In genomic region chr10:120600871-120601644, GRCh38 we compare ENCODE assay signal across 10 cellular contexts.
DNase-seq lines count a peak whose midpoint lies in the region; FAIRE-seq and TF ChIP-seq lines count a peak whose summit lies in the region.
"Had no signal": no experiment of that assay in that cellular context is flagged by ENCODE, and none has a peak within 500 bp of the region (broad histone marks: within the 10 kb centered on the region; RNA-seq: fewer than 3 reads in every experiment).

No MANE protein-coding gene starts in this region.

- H3K9me3 Mint-ChIP-seq in MCF 10A (ENCODE audit: unreplicated experiment) = no peaks in the 10 kb centered on the region

- no TSS peak for BruUV-seq in MCF 10A (replicated peaks; lab: Mats Ljungman, UMichigan)

- no peaks in the 10 kb centered on the region for H3K27me3 Mint-ChIP-seq in MCF 10A (ENCODE audit: insufficient read depth, unreplicated experiment)

- intact Hi-C loops in MCF 10A (cut with micrococcal nuclease) = no loop called here
- intact Hi-C loops in breast epithelium (cut with DNase I; ENCODE audit: low total_unique reads) = no loop called here

- H3K27ac ChIP-seq in breast epithelium (no peak overlapping the region), coronary artery (no peak overlapping the region)
- H3K27ac ChIP-seq: parathyroid adenoma had no signal

- no peak for TF ChIP-seq POLR2A in breast epithelium (IDR thresholded peaks at IDR 0.05)

- peak; percentile 20 for TF ChIP-seq CTCF in MCF 10A (IDR thresholded peaks at IDR 0.05; ENCODE audit: unreplicated experiment)
- no peak for TF ChIP-seq CTCF in breast epithelium (IDR thresholded peaks at IDR 0.05)
- peak; percentile 17 for TF ChIP-seq CTCF in fibroblast of pulmonary artery (IDR thresholded peaks at IDR 0.05; ENCODE audit: low read length, missing control alignments)
- no peak for TF ChIP-seq CTCF in coronary artery (IDR thresholded peaks at IDR 0.05)

- no peaks in the 10 kb centered on the region for H3K36me3 Mint-ChIP-seq in MCF 10A (ENCODE audit: insufficient read depth, unreplicated experiment)
- H3K36me3 Mint-ChIP-seq: CD4-positive, CD25-positive, alpha-beta regulatory T cell had no signal

- peaks cover 0 to 5% of the 10 kb centered on the region in 2 donors for H3K9me3 ChIP-seq in breast epithelium

- no peak overlapping the region for H3K4me3 ChIP-seq in breast epithelium
- H3K4me3 ChIP-seq in fibroblast of pulmonary artery (replicated peaks; ENCODE audit: low read depth, low read length) = no peak overlapping the region
- H3K4me3 ChIP-seq in coronary artery = no peak overlapping the region

- no peaks in the 10 kb centered on the region for H3K27me3 ChIP-seq in breast epithelium

- H3K4me1 ChIP-seq in breast epithelium = no peaks in the 10 kb centered on the region
- H3K4me1 ChIP-seq: parathyroid adenoma had no signal

- CTCF ChIA-PET in MCF 10A (lab: Yijun Ruan, JAX) = interaction anchor here (0.9 kb wide), 1 partner anchor 10 kb away, joined by 3 read pairs; no protein-coding TSS in a partner anchor

- peak; percentile 40 for DNase-seq in MCF 10A (ENCODE audit: unreplicated experiment)
- DNase-seq in breast epithelium (ENCODE audit: low spot score in 2 of 2) = no peak
- peak; percentile 52 for DNase-seq in NCI-H69 (lab: John Stamatoyannopoulos, UW)
- peak; percentile 5 for DNase-seq in fibroblast of pulmonary artery (ENCODE audit: low read depth)
- peak; percentile 46 for DNase-seq in urothelium cell line (ENCODE audit: low spot score)
- DNase-seq in COLO668 (lab: John Stamatoyannopoulos, UW; ENCODE audit: unreplicated experiment) = no peak
- DNase-seq in activated CD4-positive, alpha-beta T cell treated with anti-CD3 and anti-CD28 coated beads, Interleukin-2, amount 50 U/mL, for 4 hours = no peak
- no peak for DNase-seq in coronary artery (ENCODE audit: low spot score)

- no peaks in the 10 kb centered on the region for H3K36me3 ChIP-seq in breast epithelium

- no peak overlapping the region for H3K4me3 Mint-ChIP-seq in MCF 10A (ENCODE audit: unreplicated experiment)
- H3K4me3 Mint-ChIP-seq: CD4-positive, CD25-positive, alpha-beta regulatory T cell had no signal

- FAIRE-seq in urothelium cell line (lab: Jason Lieb, UNC) = peak; percentile 61

- peaks cover 6% of the 10 kb centered on the region for H3K4me1 Mint-ChIP-seq in MCF 10A (ENCODE audit: insufficient read depth, unreplicated experiment)

- POLR2A ChIA-PET in MCF 10A (lab: Yijun Ruan, JAX) = no interaction called here

- no peak overlapping the region for H3K27ac Mint-ChIP-seq in MCF 10A (ENCODE audit: low read depth, unreplicated experiment)
- H3K27ac Mint-ChIP-seq: CD4-positive, CD25-positive, alpha-beta regulatory T cell had no signal

Comparison
In these comparisons a context has a peak if more than half of its experiments do, and no peak if none do; other contexts are left out.
1. DNase-seq: peak in MCF 10A (single experiment), NCI-H69 (single experiment), fibroblast of pulmonary artery (single experiment) and urothelium cell line (single experiment); none in breast epithelium (0 of 2), COLO668 (single experiment), activated CD4-positive, alpha-beta T cell treated with anti-CD3 and anti-CD28 coated beads, Interleukin-2, amount 50 U/mL, for 4 hours (0 of 2) and coronary artery (single experiment).
2. CTCF ChIP-seq: peak in MCF 10A (single experiment) and fibroblast of pulmonary artery (single experiment); none in breast epithelium (0 of 3) and coronary artery (single experiment).